ENCODE assay signal across 23 cellular contexts in the genomic region with DNA sequence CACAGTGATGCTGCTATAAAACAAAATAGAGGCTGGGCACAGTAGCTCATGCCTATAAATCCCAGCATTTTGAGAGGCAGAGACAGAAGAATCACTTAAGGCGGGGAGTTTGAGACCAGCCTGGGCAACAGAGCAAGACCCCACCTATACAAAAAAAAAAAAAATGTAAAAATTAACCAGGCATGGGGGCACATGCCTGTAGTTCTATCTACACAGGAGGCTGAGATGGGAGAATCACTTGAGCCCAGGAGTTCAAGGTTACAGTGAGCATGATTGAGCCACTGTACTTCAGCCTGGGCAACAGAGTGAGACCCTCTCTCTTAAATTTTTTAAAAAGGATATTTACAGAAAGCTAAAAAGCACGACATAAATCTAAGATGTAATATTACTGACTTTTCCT. TPM values are rescaled to one million over a fixed set of nuclear protein-coding genes. Genes with fewer than 3 reads are reported as not detected.
A peak's percentile ranks its signal among the peaks of the same experiment; 100 is the strongest.
DNase-seq lines count a peak whose midpoint lies in the region; ATAC-seq, FAIRE-seq and TF ChIP-seq lines count a peak whose summit lies in the region.
"Had no signal": no experiment of that assay in that cellular context is flagged by ENCODE, and none has a peak within 500 bp of the region (broad histone marks: within the 10 kb centered on the region; RNA-seq: fewer than 3 reads in every experiment).

No MANE protein-coding gene starts in this region.

- no peak overlapping the region for H3K4me2 ChIP-seq in HepG2 (ENCODE audit: low read depth, low read length)
- H3K4me2 ChIP-seq: A549; BLaER1 treated with 17β-estradiol and CSF1 and Interleukin-3, amounts not matched to agents 10 nM and 100 nM had no signal

- no peak for FAIRE-seq in HepG2 (lab: Jason Lieb, UNC)
- FAIRE-seq: A549, D721Med, G401.6, GM12891, GM19239 had no signal

- no peak overlapping the region for H3K4me3 ChIP-seq in HepG2 (replicated peaks in 1 of 3; ENCODE audit: insufficient read depth in 1 of 3, low read depth in 2 of 3, low read length in 3 of 3)
- no peak overlapping the region for H3K4me3 ChIP-seq in right lobe of liver
- H3K4me3 ChIP-seq: A549; BLaER1 treated with 17β-estradiol and CSF1 and Interleukin-3, amounts not matched to agents 10 nM and 100 nM had no signal

- no peak overlapping the region for H2AFZ ChIP-seq in HepG2 (ENCODE audit: low read length)

- no peak overlapping the region for H3K9ac ChIP-seq in HepG2 (ENCODE audit: insufficient read depth, low read depth, low read length)
- H3K9ac ChIP-seq: BLaER1 treated with 17β-estradiol and CSF1 and Interleukin-3, amounts not matched to agents 10 nM and 100 nM had no signal

- no peaks in the 10 kb centered on the region for H3K27me3 ChIP-seq in HepG2 (ENCODE audit: control insufficient read depth in 1 of 2, insufficient read depth in 2 of 2, low read length in 2 of 2)
- H3K27me3 ChIP-seq in right lobe of liver, result no peaks in the 10 kb centered on the region
- H3K27me3 ChIP-seq: BLaER1 treated with 17β-estradiol and CSF1 and Interleukin-3, amounts not matched to agents 10 nM and 100 nM had no signal

- H3K9me3 Mint-ChIP-seq in WTC11 (no peaks in the 10 kb centered on the region), nephron (no peaks in the 10 kb centered on the region)
- H3K9me3 Mint-ChIP-seq: CD4-positive, alpha-beta T cell; CD8-positive, alpha-beta T cell had no signal

- CTCF ChIA-PET in HepG2 (lab: Yijun Ruan, JAX; ENCODE audit: low intra/inter-chr PET ratio, low total read pairs) (no interaction called here), WTC11 (lab: Charles Lee) (interaction anchor here (1.0 kb wide), 1 partner anchor 129 kb away, joined by 4 read pairs; no protein-coding TSS in a partner anchor)

- H3K27ac Mint-ChIP-seq in WTC11 (no peak overlapping the region), nephron (peak overlapping the region in 2 of 3 experiments; percentile 16 to 41)
- H3K27ac Mint-ChIP-seq: B cell; CD4-positive, alpha-beta T cell; CD8-positive, alpha-beta T cell had no signal

- H3K27ac ChIP-seq in HepG2 (ENCODE audit: extremely low read length, insufficient read depth, low read length) (no peak overlapping the region), right lobe of liver (no peak overlapping the region)
- H3K27ac ChIP-seq: 22Rv1; A549; BLaER1 treated with 17β-estradiol and CSF1 and Interleukin-3, amounts not matched to agents 10 nM and 100 nM; C4-2B had no signal

- in situ Hi-C loops in HepG2 (cut with HindIII; ENCODE audit: extremely low pct_ligation_motif_present, low pct_unique_long_range_greater_than_20kb), result no loop called here

- H3K4me1 ChIP-seq in HepG2 (ENCODE audit: insufficient read depth, low read length), result peaks cover 12% of the 10 kb centered on the region
- H3K4me1 ChIP-seq in right lobe of liver, result no peaks in the 10 kb centered on the region
- H3K4me1 ChIP-seq: A549, Caco-2 had no signal

- no peaks in the 10 kb centered on the region for H3K79me2 ChIP-seq in HepG2 (ENCODE audit: insufficient read depth, low read length)

- DNase-seq in HepG2 (ENCODE audit: low spot score) (no peak), right lobe of liver (no peak), WTC11 (ENCODE audit: low spot score) (no peak), Kasumi-1 (lab: John Stamatoyannopoulos, UW) (no peak)
- DNase-seq: AML-193; Caco-2; Calu3; CD4-positive, alpha-beta T cell; CD8-positive, alpha-beta T cell; DMS79 treated with DMSO at 0.1 percent for 48 hours; GF-D8 had no signal

- TF ChIP-seq EP300 in HepG2 (IDR thresholded peaks at IDR 0.05; ENCODE audit: low read depth in 2 of 2, low read length in 2 of 2), result no peak
- TF ChIP-seq EP300 in HepG2 (CRISPR knock-in tag; IDR thresholded peaks at IDR 0.05; ENCODE audit: borderline replicate concordance), result no peak

- POLR2A ChIA-PET in HepG2 (lab: Yijun Ruan, JAX) (interaction anchor here (1.4 kb wide), 1 partner anchor 19 kb away, joined by 3 read pairs; a partner anchor contains a TSS), WTC11 (lab: Charles Lee) (no interaction called here)

- no peaks in the 10 kb centered on the region for H3K36me3 ChIP-seq in HepG2 (replicated peaks in 1 of 2; ENCODE audit: control insufficient read depth in 1 of 2, insufficient read depth in 2 of 2, low read length in 2 of 2)
- H3K36me3 ChIP-seq in right lobe of liver, result no peaks in the 10 kb centered on the region

- H3K27me3 Mint-ChIP-seq in WTC11 (ENCODE audit: low read depth) (no peaks in the 10 kb centered on the region), nephron (ENCODE audit: low read depth) (no peaks in the 10 kb centered on the region)
- H3K27me3 Mint-ChIP-seq: B cell; CD4-positive, alpha-beta T cell had no signal

- BruUV-seq in HepG2 (replicated peaks; lab: Mats Ljungman, UMichigan), result no TSS peak

- intact Hi-C loops in HepG2 (cut with micrococcal nuclease; ENCODE audit: unreplicated experiment) (no loop called here), right lobe of liver (cut with DNase I) (no loop called here)

- TF ChIP-seq CTCF in HepG2 (CRISPR knock-in tag; IDR thresholded peaks at IDR 0.05), result no peak
- no peak for TF ChIP-seq CTCF in right lobe of liver (IDR thresholded peaks at IDR 0.05)
- no peak for TF ChIP-seq CTCF in WTC11 (IDR thresholded peaks at IDR 0.05)
- no peak for TF ChIP-seq CTCF in nephron (IDR thresholded peaks at IDR 0.05; ENCODE audit: unreplicated experiment in 3 of 3)

- no peaks in the 10 kb centered on the region for H4K20me1 ChIP-seq in HepG2 (ENCODE audit: insufficient read depth, low read length)

- H3K9me3 ChIP-seq in HepG2 (ENCODE audit: low read length), result no peaks in the 10 kb centered on the region
- no peaks in the 10 kb centered on the region for H3K9me3 ChIP-seq in right lobe of liver
- H3K9me3 ChIP-seq: A549, Caco-2 had no signal

- no peak for TF ChIP-seq POLR2A in HepG2 (IDR thresholded peaks at IDR 0.05; ENCODE audit: insufficient read depth in 1 of 2, low read depth in 2 of 2, low read length in 2 of 2)
- no peak for TF ChIP-seq POLR2A in right lobe of liver (IDR thresholded peaks at IDR 0.05)

- TF ChIP-seq RAD21 in HepG2 (CRISPR knock-in tag; IDR thresholded peaks at IDR 0.05), result no peak

- ATAC-seq in HepG2, result no peak
- no peak for ATAC-seq in right lobe of liver
- ATAC-seq in WTC11, result no peak
- ATAC-seq in HG02798 (IDR thresholded peaks at IDR 0.05; ENCODE audit: poor library complexity, unreplicated experiment), result no peak
- no peak for ATAC-seq in HG02610 (IDR thresholded peaks at IDR 0.05; ENCODE audit: unreplicated experiment)
- ATAC-seq: A549; CD8-positive, alpha-beta T cell had no signal

- H3K4me3 Mint-ChIP-seq in WTC11 (no peak overlapping the region), nephron (no peak overlapping the region)
- H3K4me3 Mint-ChIP-seq: B cell; CD4-positive, alpha-beta T cell; CD8-positive, alpha-beta T cell had no signal

- H3K4me1 Mint-ChIP-seq in WTC11, result peaks cover 54% of the 10 kb centered on the region
- H3K4me1 Mint-ChIP-seq in nephron, result peaks cover 43% of the 10 kb centered on the region

- H3K36me3 Mint-ChIP-seq in WTC11 (no peaks in the 10 kb centered on the region), nephron (ENCODE audit: low read depth) (peaks cover 8% of the 10 kb centered on the region)

- 98% methylated on average over 2 of the region's 2 CpGs for WGBS in HepG2 (ENCODE audit: low lambda C conversion rate)
- WGBS in right lobe of liver (ENCODE audit: insufficient coverage, low coverage, low lambda C conversion rate, missing lambda C conversion rate), result 94% methylated on average over 2 of the region's 2 CpGs

RNA-seq across cellular contexts. Expression of a gene that starts 19.5 kb away (rescaled TPM):
- total RNA-seq in HepG2 (2016; rRNA removed; fragmentation: Illumina TruSeq; extraction: Trizol) (63.3 and 64.3 TPM in 2 replicates), right lobe of liver (10 to 100 TPM; 29.6 to 53.2 (median 48.3) TPM), WTC11 (2021) (102 to 115 TPM (median 111 TPM) in 3 replicates)
- total RNA-seq in HepG2 (2016; cell fraction: cytosol; rRNA removed; fragmentation: Illumina TruSeq; extraction: Trizol; ENCODE audit: low read depth), result 73.6 and 79.6 TPM in 2 replicates
- total RNA-seq in HepG2 (2016; cell fraction: insoluble cytoplasmic fraction; rRNA removed; fragmentation: Illumina TruSeq; extraction: Trizol), result 50.8 and 66.4 TPM in 2 replicates
- total RNA-seq in HepG2 (2016; cell fraction: membrane; rRNA removed; fragmentation: Illumina TruSeq; extraction: Trizol), result 151 and 154 TPM in 2 replicates
- 40.3 and 49.7 TPM in 2 replicates for total RNA-seq in HepG2 (2016; cell fraction: nucleus; rRNA removed; fragmentation: Illumina TruSeq; extraction: Trizol)
- 38.3 and 45.0 TPM in 2 replicates for polyA plus RNA-seq in HepG2 (2011; rRNA removed)
- 31.1 and 37.8 TPM in 2 replicates for polyA plus RNA-seq in HepG2 (2011; cell fraction: cytosol; rRNA removed)
- 19.1 and 22.9 TPM in 2 replicates for polyA plus RNA-seq in HepG2 (2011; cell fraction: nucleus; rRNA removed)
- polyA plus RNA-seq in HepG2 (2012), result 23.3 and 24.3 TPM in 2 replicates
- polyA plus RNA-seq in HepG2 (2016; cell fraction: cytosol; fragmentation: Illumina TruSeq; extraction: Trizol; ENCODE audit: low read depth), result 152 and 156 TPM in 2 replicates
- 64.7 and 77.0 TPM in 2 replicates for polyA plus RNA-seq in HepG2 (2016; cell fraction: insoluble cytoplasmic fraction; fragmentation: Illumina TruSeq; extraction: Trizol; ENCODE audit: low read depth)
- polyA plus RNA-seq in HepG2 (2016; cell fraction: membrane; fragmentation: Illumina TruSeq; extraction: Trizol; ENCODE audit: low read depth), result 215 and 223 TPM in 2 replicates
- polyA plus RNA-seq in HepG2 (2016; cell fraction: nucleus; fragmentation: Illumina TruSeq; extraction: Trizol; ENCODE audit: insufficient read depth, low read depth), result 63.9 and 70.8 TPM in 2 replicates
- 42.8 and 148 TPM in 2 replicates for polyA minus RNA-seq in HepG2 (2011; rRNA and poly(A)+ RNA removed; ENCODE audit: low replicate concordance)
- polyA minus RNA-seq in HepG2 (2011; cell fraction: cytosol; rRNA and poly(A)+ RNA removed), result 8.1 and 12.7 TPM in 2 replicates
- polyA minus RNA-seq in HepG2 (2011; cell fraction: nucleus; rRNA and poly(A)+ RNA removed), result 39.3 and 49.2 TPM in 2 replicates

RNA-seq across cellular contexts. Expression of a gene that starts 59.7 kb away (rescaled TPM):
- total RNA-seq in HepG2 (2016; rRNA removed; fragmentation: Illumina TruSeq; extraction: Trizol) (9.1 and 11.2 TPM in 2 replicates), right lobe of liver (10 to 100 TPM; 13.0 to 20.2 (median 15.0) TPM), WTC11 (2021) (48.5 to 58.3 TPM (median 53.3 TPM) in 3 replicates)
- total RNA-seq in HepG2 (2016; cell fraction: cytosol; rRNA removed; fragmentation: Illumina TruSeq; extraction: Trizol; ENCODE audit: low read depth), result 5.7 and 6.3 TPM in 2 replicates
- 9.3 and 12.6 TPM in 2 replicates for total RNA-seq in HepG2 (2016; cell fraction: insoluble cytoplasmic fraction; rRNA removed; fragmentation: Illumina TruSeq; extraction: Trizol)
- 9.0 and 10.8 TPM in 2 replicates for total RNA-seq in HepG2 (2016; cell fraction: membrane; rRNA removed; fragmentation: Illumina TruSeq; extraction: Trizol)
- total RNA-seq in HepG2 (2016; cell fraction: nucleus; rRNA removed; fragmentation: Illumina TruSeq; extraction: Trizol), result 33.5 and 37.6 TPM in 2 replicates
- 4.0 and 6.0 TPM in 2 replicates for polyA plus RNA-seq in HepG2 (2011; rRNA removed)
- polyA plus RNA-seq in HepG2 (2011; cell fraction: cytosol; rRNA removed), result 3.6 and 3.8 TPM in 2 replicates
- polyA plus RNA-seq in HepG2 (2011; cell fraction: nucleus; rRNA removed), result 2.9 and 3.4 TPM in 2 replicates
- 3.7 and 4.6 TPM in 2 replicates for polyA plus RNA-seq in HepG2 (2012)
- 4.4 and 6.4 TPM in 2 replicates for polyA plus RNA-seq in HepG2 (2016; cell fraction: cytosol; fragmentation: Illumina TruSeq; extraction: Trizol; ENCODE audit: low read depth)
- 12.2 and 14.4 TPM in 2 replicates for polyA plus RNA-seq in HepG2 (2016; cell fraction: insoluble cytoplasmic fraction; fragmentation: Illumina TruSeq; extraction: Trizol; ENCODE audit: low read depth)
- polyA plus RNA-seq in HepG2 (2016; cell fraction: membrane; fragmentation: Illumina TruSeq; extraction: Trizol; ENCODE audit: low read depth), result 10.9 and 12.0 TPM in 2 replicates
- polyA plus RNA-seq in HepG2 (2016; cell fraction: nucleus; fragmentation: Illumina TruSeq; extraction: Trizol; ENCODE audit: insufficient read depth, low read depth), result 13.5 and 14.5 TPM in 2 replicates
- 13.3 and 40.9 TPM in 2 replicates for polyA minus RNA-seq in HepG2 (2011; rRNA and poly(A)+ RNA removed; ENCODE audit: low replicate concordance)
- 2.7 and 4.6 TPM in 2 replicates for polyA minus RNA-seq in HepG2 (2011; cell fraction: cytosol; rRNA and poly(A)+ RNA removed)
- polyA minus RNA-seq in HepG2 (2011; cell fraction: nucleus; rRNA and poly(A)+ RNA removed), result 36.1 and 42.9 TPM in 2 replicates
